1 cellular context compared by ENCODE assay signal in genomic region chr6:108200631-108201030, GRCh38.
TF ChIP-seq lines count a peak whose summit lies in the region.

No MANE protein-coding gene starts in this region.

TF ChIP-seq in HepG2, 621 proteins besides CTCF, POLR2A, EP300 and RAD21 (continued from another document and continues in another):
- 0 out of 2 replicates have a peak, but pooled peaks have one; percentile 43 for TF ChIP-seq ZBTB25 (CRISPR knock-in tag; IDR thresholded peaks at IDR 0.05)
- 0 out of 2 replicates have a peak, but pooled peaks have one; percentile 35 for TF ChIP-seq KDM3A (CRISPR knock-in tag; IDR thresholded peaks at IDR 0.05; ENCODE audit: low read depth)
- TF ChIP-seq ELF3 (CRISPR knock-in tag; IDR thresholded peaks at IDR 0.05): no peak
- 0 out of 2 replicates have a peak, but pooled peaks have one; percentile 30 for TF ChIP-seq TBX2 (CRISPR knock-in tag; IDR thresholded peaks at IDR 0.05; ENCODE audit: borderline replicate concordance)
- TF ChIP-seq SMAD9 (CRISPR knock-in tag; IDR thresholded peaks at IDR 0.05): no peak
- TF ChIP-seq SP5 (CRISPR knock-in tag; IDR thresholded peaks at IDR 0.05; ENCODE audit: borderline replicate concordance, low read depth): no peak
- no peak for TF ChIP-seq RBAK (CRISPR knock-in tag; IDR thresholded peaks at IDR 0.05)
- peak; percentile 86 for TF ChIP-seq PATZ1 (CRISPR knock-in tag; IDR thresholded peaks at IDR 0.05)
- no peak for TF ChIP-seq ZNF496 (CRISPR knock-in tag; IDR thresholded peaks at IDR 0.05; ENCODE audit: insufficient replicate concordance)
- no peak for TF ChIP-seq AGO2 (optimal IDR thresholded peaks at IDR 0.05; ENCODE audit: low read depth, low read length)
- no peak for TF ChIP-seq BCLAF1 (IDR thresholded peaks at IDR 0.05)
- TF ChIP-seq KDM2A (CRISPR knock-in tag; IDR thresholded peaks at IDR 0.05; ENCODE audit: borderline replicate concordance, low read depth): no peak
- no peak for TF ChIP-seq ZNF205 (CRISPR knock-in tag; IDR thresholded peaks at IDR 0.05)
- no peak for TF ChIP-seq FIP1L1 (IDR thresholded peaks at IDR 0.05; ENCODE audit: borderline replicate concordance, insufficient read depth, low read depth, low read length)
- no peak for TF ChIP-seq RFX1 (IDR thresholded peaks at IDR 0.05)
- TF ChIP-seq ZKSCAN8 (CRISPR knock-in tag; IDR thresholded peaks at IDR 0.05; ENCODE audit: borderline replicate concordance): peak; percentile 74; the same call in 1 of the 2 replicates
- no peak for TF ChIP-seq LCORL (IDR thresholded peaks at IDR 0.05)
- TF ChIP-seq LCORL (CRISPR knock-in tag; IDR thresholded peaks at IDR 0.05): 0 out of 2 replicates have a peak, but pooled peaks have one; percentile 18
- TF ChIP-seq PAF1 (CRISPR knock-in tag; IDR thresholded peaks at IDR 0.05): no peak
- TF ChIP-seq PHF21A (CRISPR knock-in tag; IDR thresholded peaks at IDR 0.05): peak; percentile 29; the same call in 1 of the 2 replicates
- TF ChIP-seq ZNF101 (CRISPR knock-in tag; IDR thresholded peaks at IDR 0.05; ENCODE audit: borderline replicate concordance, low read depth): no peak
- no peak for TF ChIP-seq LBX2 (CRISPR knock-in tag; IDR thresholded peaks at IDR 0.05; ENCODE audit: borderline replicate concordance)
- TF ChIP-seq RCOR2 (CRISPR knock-in tag; IDR thresholded peaks at IDR 0.05): no peak
- peak; percentile 65 for TF ChIP-seq ZFX (CRISPR knock-in tag; IDR thresholded peaks at IDR 0.05; ENCODE audit: low read depth)
- TF ChIP-seq ATF6 (CRISPR knock-in tag; conservative IDR thresholded peaks at IDR 0.05): no peak
- TF ChIP-seq ZNF296 (CRISPR knock-in tag; conservative IDR thresholded peaks at IDR 0.05): no peak
- no peak; the same call in 1 of the 2 replicates for TF ChIP-seq ZNF136 (CRISPR knock-in tag; IDR thresholded peaks at IDR 0.05; ENCODE audit: low read depth)
- peak; percentile 39; the same call in 1 of the 2 replicates for TF ChIP-seq ZNF292 (CRISPR knock-in tag; IDR thresholded peaks at IDR 0.05; ENCODE audit: borderline replicate concordance, low read depth)
- TF ChIP-seq MBD4 (IDR thresholded peaks at IDR 0.05; ENCODE audit: borderline replicate concordance, low read length): no peak
- TF ChIP-seq ZNF678 (CRISPR knock-in tag; IDR thresholded peaks at IDR 0.05): no peak
- no peak for TF ChIP-seq RFX3 (CRISPR knock-in tag; IDR thresholded peaks at IDR 0.05)
- no peak for TF ChIP-seq GATAD1 (CRISPR knock-in tag; IDR thresholded peaks at IDR 0.05)
- TF ChIP-seq HHEX (CRISPR knock-in tag; IDR thresholded peaks at IDR 0.05): no peak
- TF ChIP-seq ZNF878 (CRISPR knock-in tag; IDR thresholded peaks at IDR 0.05): no peak
- no peak for TF ChIP-seq MXD4 (CRISPR knock-in tag; IDR thresholded peaks at IDR 0.05)
- no peak for TF ChIP-seq ZNF24 (IDR thresholded peaks at IDR 0.05)
- no peak for TF ChIP-seq MAFG (CRISPR knock-in tag; IDR thresholded peaks at IDR 0.05)
- no peak for TF ChIP-seq GATA4 (IDR thresholded peaks at IDR 0.05; ENCODE audit: borderline replicate concordance, low read depth)
- no peak for TF ChIP-seq ZNF484 (CRISPR knock-in tag; IDR thresholded peaks at IDR 0.05; ENCODE audit: borderline replicate concordance, low read depth)
- TF ChIP-seq SYNCRIP (IDR thresholded peaks at IDR 0.05; ENCODE audit: insufficient read depth, low read depth, low read length): no peak
- TF ChIP-seq HNF1B (CRISPR knock-in tag; IDR thresholded peaks at IDR 0.05): peak; percentile 36; the same call in 1 of the 2 replicates
- TF ChIP-seq UBTF (CRISPR knock-in tag; IDR thresholded peaks at IDR 0.05): 0 out of 2 replicates have a peak, but pooled peaks have one; percentile 29
- no peak for TF ChIP-seq ISL2 (CRISPR knock-in tag; IDR thresholded peaks at IDR 0.05)
- no peak for TF ChIP-seq RELA (CRISPR knock-in tag; IDR thresholded peaks at IDR 0.05)
- TF ChIP-seq ZNF670 (CRISPR knock-in tag; IDR thresholded peaks at IDR 0.05; ENCODE audit: borderline replicate concordance): no peak
- TF ChIP-seq MAFK (conservative IDR thresholded peaks at IDR 0.05 in 1 of 2, IDR thresholded peaks at IDR 0.05 in 1 of 2; ENCODE audit: low read length in 2 of 2): no peak
- TF ChIP-seq SIX4 (CRISPR knock-in tag; IDR thresholded peaks at IDR 0.05): peak; percentile 66; the same call in 1 of the 2 replicates
- TF ChIP-seq MEF2D (CRISPR knock-in tag; IDR thresholded peaks at IDR 0.05): 0 out of 2 replicates have a peak, but pooled peaks have one; percentile 33
- no peak for TF ChIP-seq ATF2 (CRISPR knock-in tag; IDR thresholded peaks at IDR 0.05)
- peak; percentile 31 for TF ChIP-seq RXRA (CRISPR knock-in tag; IDR thresholded peaks at IDR 0.05)
- TF ChIP-seq ZHX1 (CRISPR knock-in tag; IDR thresholded peaks at IDR 0.05; ENCODE audit: low read depth): no peak
- TF ChIP-seq ATF4 (CRISPR knock-in tag; IDR thresholded peaks at IDR 0.05): no peak
